1 cellular context compared by ENCODE assay signal in genomic region chr17:16909472-16909871, GRCh38.
TF ChIP-seq lines count a peak whose summit lies in the region.

No MANE protein-coding gene starts in this region.

TF ChIP-seq in WTC11, 78 proteins besides CTCF, POLR2A, EP300 and RAD21 (continued from another document):
- no peak for TF ChIP-seq HMGXB4 (CRISPR knock-in tag; IDR thresholded peaks at IDR 0.05)
- no peak for TF ChIP-seq ARID4B (CRISPR knock-in tag; IDR thresholded peaks at IDR 0.05; ENCODE audit: borderline replicate concordance)
- TF ChIP-seq MXD4 (CRISPR knock-in tag; IDR thresholded peaks at IDR 0.05; ENCODE audit: borderline replicate concordance), result no peak
- no peak for TF ChIP-seq GTF2I (CRISPR knock-in tag; conservative IDR thresholded peaks at IDR 0.05)
- no peak for TF ChIP-seq ATF3 (CRISPR knock-in tag; conservative IDR thresholded peaks at IDR 0.05)
- TF ChIP-seq PRDM15 (CRISPR knock-in tag; IDR thresholded peaks at IDR 0.05), result no peak
- no peak for TF ChIP-seq NFE2L1 (CRISPR knock-in tag; IDR thresholded peaks at IDR 0.05)
- TF ChIP-seq AR (CRISPR knock-in tag; IDR thresholded peaks at IDR 0.05), result no peak
- TF ChIP-seq ZNF263 (CRISPR knock-in tag; IDR thresholded peaks at IDR 0.05; ENCODE audit: low read depth), result no peak
